Comparison of ENCODE assay signal across 22 cellular contexts in genomic region chr10:13920031-13920430, GRCh38.
DNase-seq lines count a peak whose midpoint lies in the region; ATAC-seq, FAIRE-seq and TF ChIP-seq lines count a peak whose summit lies in the region.
"Had no signal": no experiment of that assay in that cellular context is flagged by ENCODE, and none has a peak within 500 bp of the region (broad histone marks: within the 10 kb centered on the region; RNA-seq: fewer than 3 reads in every experiment).

No MANE protein-coding gene starts in this region.

- intact Hi-C loops in GM12878 (cut with micrococcal nuclease; ENCODE audit: unreplicated experiment) (loop anchor here (10.0 kb wide), 1 partner anchor 265 kb away; no protein-coding TSS in a partner anchor), aorta (cut with DNase I) (no loop called here)

- TF ChIP-seq CTCF in AG10803 (conservative IDR thresholded peaks at IDR 0.05; ENCODE audit: low read length) (no peak), GM12878 (IDR thresholded peaks at IDR 0.05 in 2 of 3, conservative IDR thresholded peaks at IDR 0.05 in 1 of 3; ENCODE audit: control insufficient read depth in 2 of 3, extremely low read depth in 1 of 3, insufficient read depth in 1 of 3, low read depth in 3 of 3, low read length in 3 of 3) (no peak), fibroblast of pulmonary artery (IDR thresholded peaks at IDR 0.05; ENCODE audit: low read length, missing control alignments) (no peak)

- FAIRE-seq in GM18507 (lab: Jason Lieb, UNC): peak; percentile 52
- FAIRE-seq in GM12878 (lab: Jason Lieb, UNC): peak; percentile 13
- FAIRE-seq: A549, HepG2 had no signal

- TF ChIP-seq EP300 in GM12878 (IDR thresholded peaks at IDR 0.05; ENCODE audit: borderline replicate concordance in 1 of 2, control insufficient read depth in 1 of 2, low read depth in 2 of 2, low read length in 2 of 2): no peak

- H3K4me3 ChIP-seq in AG10803 (ENCODE audit: low read length): no peak overlapping the region
- H3K4me3 ChIP-seq in GM12878: no peak overlapping the region
- H3K4me3 ChIP-seq in fibroblast of pulmonary artery (replicated peaks; ENCODE audit: low read depth, low read length): no peak overlapping the region
- no peak overlapping the region for H3K4me3 ChIP-seq in aorta (ENCODE audit: low read length in 2 of 2)
- H3K4me3 ChIP-seq: A549 had no signal

- no peaks in the 10 kb centered on the region; the same call in none of the 2 replicates for H3K79me2 ChIP-seq in GM12878 (ENCODE audit: control insufficient read depth, insufficient read depth, low read length)

- RAD21 ChIA-PET in GM12878 (lab: Charles Lee; ENCODE audit: unreplicated experiment): no interaction called here

- H4K20me1 ChIP-seq in GM12878 (ENCODE audit: control insufficient read depth, insufficient read depth): no peaks in the 10 kb centered on the region

- BruUV-seq in GM12878 (replicated peaks; lab: Mats Ljungman, UMichigan): no TSS peak

- ATAC-seq in GM12878 (no peak; the same call in 2 of the 3 replicates), aorta (ENCODE audit: low FRiP score) (no peak), GM18505 (IDR thresholded peaks at IDR 0.05; ENCODE audit: unreplicated experiment) (no peak), GM18907 (IDR thresholded peaks at IDR 0.05; ENCODE audit: unreplicated experiment) (no peak)
- ATAC-seq: A549, HepG2, PC-3 had no signal

- H3K9me3 ChIP-seq in GM12878 (replicated peaks; ENCODE audit: control insufficient read depth, insufficient read depth, low read length): no peaks in the 10 kb centered on the region; the same call in 2 of the 3 replicates
- H3K9me3 ChIP-seq in aorta (ENCODE audit: control insufficient read depth, low read length): no peaks in the 10 kb centered on the region
- H3K9me3 ChIP-seq: A549 had no signal

- peaks cover 12% of the 10 kb centered on the region for H3K4me1 ChIP-seq in GM12878 (ENCODE audit: control insufficient read depth, insufficient read depth, low read length)
- H3K4me1 ChIP-seq in aorta (ENCODE audit: control insufficient read depth in 1 of 2, insufficient read depth in 2 of 2, low read length in 2 of 2): peaks cover 0 to 4% of the 10 kb centered on the region in 2 donors
- H3K4me1 ChIP-seq: A549 had no signal

- SMC1A ChIA-PET in GM12878 (lab: Charles Lee; ENCODE audit: uncharacterized antibody, unreplicated experiment): interaction anchor here (0.8 to 2.1 kb wide), 6 partner anchors 9 to 22 kb away, joined by 3 to 7 read pairs (median 3); no protein-coding TSS in a partner anchor

- no peak for TF ChIP-seq POLR2A in GM12878 (IDR thresholded peaks at IDR 0.05; ENCODE audit: low read depth, low read length)
- no peak for TF ChIP-seq POLR2A in GM18505 (IDR thresholded peaks at IDR 0.05; ENCODE audit: borderline replicate concordance, extremely low read depth, insufficient read depth, insufficient read length)

- no peak overlapping the region for H3K4me2 ChIP-seq in GM12878 (ENCODE audit: control insufficient read depth, insufficient read depth)
- H3K4me2 ChIP-seq: A549 had no signal

- POLR2A ChIA-PET in GM12878 (lab: Charles Lee): no interaction called here

- in situ Hi-C loops in GM12878 (cut with MboI): no loop called here
- in situ Hi-C loops in ACHN (cut with HindIII; ENCODE audit: low pct_ligation_motif_present, low pct_unique_long_range_greater_than_20kb, low sequenced_read_pairs): no loop called here

- 96% methylated on average over 1 of the region's 1 CpG for WGBS in GM12878 (ENCODE audit: insufficient coverage, insufficient replicate concordance, low lambda C conversion rate, missing lambda C conversion rate)
- 0 to 9% methylated on average over 1 of the region's 1 CpG for WGBS in aorta, 2 donors

- H3K36me3 ChIP-seq in GM12878 (ENCODE audit: control insufficient read depth in 2 of 2, insufficient read depth in 2 of 2, low read length in 1 of 2) (no peaks in the 10 kb centered on the region; a peak in 2 of 4 replicates), aorta (ENCODE audit: control insufficient read depth in 1 of 2, insufficient read depth in 2 of 2, low read length in 1 of 2) (no peaks in the 10 kb centered on the region)

- H3K9ac ChIP-seq in GM12878 (ENCODE audit: control insufficient read depth, insufficient read depth, low read length): no peak overlapping the region

- no peak overlapping the region for H3K27ac ChIP-seq in GM12878 (ENCODE audit: control insufficient read depth, insufficient read depth)
- H3K27ac ChIP-seq in aorta (ENCODE audit: low read depth in 1 of 2, low read length in 2 of 2): no peak overlapping the region
- H3K27ac ChIP-seq: A549, C4-2B, RWPE1 had no signal

- CTCF ChIA-PET in GM12878 (lab: Yijun Ruan, JAX): no interaction called here

- DNase-seq in AG10803 (ENCODE audit: low read depth) (peak; percentile 46), GM18507 (ENCODE audit: extremely low spot score, insufficient read length, low read depth) (no peak), GM12878 (ENCODE audit: low read depth, low spot score) (no peak), fibroblast of pulmonary artery (ENCODE audit: low read depth) (peak; percentile 51), ACHN (no peak), aorta (no peak)
- DNase-seq: AML-193, DMS79 treated with DMSO at 0.1 percent for 48 hours, KG1, NCI-H1048, NCI-H1436 treated with DMSO at 0.1 percent for 48 hours, NCI-H2029, NCI-H345, NCI-H524 treated with DMSO at 0.1 percent for 48 hours, PC-3, SIG-M5 had no signal

- H3K27me3 ChIP-seq in GM12878 (replicated peaks in 1 of 2; ENCODE audit: control insufficient read depth in 2 of 2, insufficient read depth in 2 of 2, low read length in 1 of 2) (no peaks in the 10 kb centered on the region), aorta (ENCODE audit: control insufficient read depth in 1 of 2, insufficient read depth in 2 of 2, low read length in 1 of 2) (no peaks in the 10 kb centered on the region)

- no peak for TF ChIP-seq RAD21 in GM12878 (IDR thresholded peaks at IDR 0.05; ENCODE audit: insufficient read depth, low read depth, low read length)

- H2AFZ ChIP-seq in GM12878 (ENCODE audit: control insufficient read depth, low read depth, low read length): no peak overlapping the region

TF ChIP-seq in GM12878, 131 proteins besides CTCF, POLR2A, EP300 and RAD21:
- no peak for TF ChIP-seq CBX3 (IDR thresholded peaks at IDR 0.05; ENCODE audit: borderline replicate concordance, low read depth)
- no peak for TF ChIP-seq ZBED1 (IDR thresholded peaks at IDR 0.05; ENCODE audit: borderline replicate concordance)
TF ChIP-seq in GM12878: peak in this region for 0.

Comparison
In these comparisons a context has a peak if more than half of its experiments do, and no peak if none do; other contexts are left out.
1. DNase-seq: peak in AG10803 (single experiment) and fibroblast of pulmonary artery (single experiment); none in GM18507 (single experiment), GM12878 (single experiment), ACHN (single experiment) and aorta (0 of 2).